21 cellular contexts compared by ENCODE assay signal in the genomic region with DNA sequence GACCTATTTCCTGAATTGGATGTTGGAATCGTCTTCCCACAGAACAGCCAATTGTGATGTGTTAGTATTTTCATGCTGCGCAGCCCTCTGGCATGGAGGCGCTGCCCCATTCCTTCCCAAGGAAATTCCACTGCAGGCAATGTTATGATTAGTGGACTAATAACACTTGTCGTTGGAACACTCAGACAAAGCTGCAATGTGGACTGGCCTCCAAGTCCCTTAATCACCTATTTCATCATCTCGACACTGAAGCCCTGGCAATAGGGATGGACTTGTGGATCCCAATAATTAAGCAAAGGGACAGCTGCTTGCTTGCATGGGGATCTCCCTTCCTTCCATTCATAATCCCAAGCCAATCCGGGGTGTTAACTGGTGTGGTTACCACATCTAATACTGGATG. TPM values are rescaled to one million over a fixed set of nuclear protein-coding genes. Genes with fewer than 3 reads are reported as not detected.
A peak's percentile ranks its signal among the peaks of the same experiment; 100 is the strongest.
DNase-seq lines count a peak whose midpoint lies in the region; ATAC-seq, FAIRE-seq and TF ChIP-seq lines count a peak whose summit lies in the region.
"Had no signal": no experiment of that assay in that cellular context is flagged by ENCODE, and none has a peak within 500 bp of the region (broad histone marks: within the 10 kb centered on the region; RNA-seq: fewer than 3 reads in every experiment).

No MANE protein-coding gene starts in this region.

- H3K27me3 ChIP-seq in psoas muscle (ENCODE audit: insufficient read depth in 3 of 3, low read length in 2 of 3): peaks cover 0 to 3% (median 0%) of the 10 kb centered on the region in 3 donors
- H3K27me3 ChIP-seq: cardiac muscle cell, foreskin keratinocyte, pancreas, SJSA1, tibial nerve had no signal

- no peak for TF ChIP-seq RAD21 in A549 (conservative IDR thresholded peaks at IDR 0.05 in 1 of 2, IDR thresholded peaks at IDR 0.05 in 1 of 2)

- intact Hi-C loops in psoas muscle (cut with DNase I): no loop called here

- DNase-seq in A549 (ENCODE audit: low read depth in 1 of 2, low spot score in 1 of 2): no peak
- peak; percentile 43 for DNase-seq in LHCN-M2 (ENCODE audit: low read depth)
- peak; percentile 74 for DNase-seq in fibroblast of villous mesenchyme (ENCODE audit: low read depth)
- peak; percentile 39 to 60 for DNase-seq in psoas muscle
- DNase-seq in H54 (ENCODE audit: insufficient read length, low spot score): no peak
- DNase-seq in D341Med (ENCODE audit: low spot score): no peak
- DNase-seq in caudate nucleus (lab: John Stamatoyannopoulos, UW): no peak
- DNase-seq in OCI-M2 (lab: John Stamatoyannopoulos, UW; ENCODE audit: unreplicated experiment): no peak
- DNase-seq: CD4-positive, alpha-beta memory T cell; DND-41; effector CD8-positive, alpha-beta T cell; foreskin keratinocyte; NCI-H187; NCI-H446 treated with DMSO at 0.1 percent for 48 hours; pancreas had no signal

- H3K4me3 ChIP-seq in A549 (no peak overlapping the region), fibroblast of villous mesenchyme (ENCODE audit: low read depth, low read length) (no peak overlapping the region), psoas muscle (no peak overlapping the region)
- H3K4me3 ChIP-seq: cardiac muscle cell, pancreas, SJSA1, tibial nerve had no signal

- TF ChIP-seq POLR2A in A549 (IDR thresholded peaks at IDR 0.05; ENCODE audit: low read length) (no peak), H54 (IDR thresholded peaks at IDR 0.05; ENCODE audit: low read depth, low read length) (no peak)

- 84% methylated on average over 6 of the region's 6 CpGs for WGBS in A549 (ENCODE audit: missing lambda C conversion rate)
- WGBS in psoas muscle, 3 donors: 15 to 30% (median 16%) methylated on average over 6 of the region's 6 CpGs

- H3K9me3 ChIP-seq in A549 (no peaks in the 10 kb centered on the region), psoas muscle (no peaks in the 10 kb centered on the region)
- H3K9me3 ChIP-seq: pancreas, SJSA1, tibial nerve had no signal

- H3K36me3 ChIP-seq in psoas muscle (ENCODE audit: insufficient read depth in 1 of 2, low read depth in 1 of 2): no peaks in the 10 kb centered on the region
- H3K36me3 ChIP-seq: cardiac muscle cell, pancreas, SJSA1, tibial nerve had no signal

- peak overlapping the region in 1 of 2 experiments; percentile 36; a peak in 1 of 6 replicates for H3K27ac ChIP-seq in A549
- H3K27ac ChIP-seq in psoas muscle: peak overlapping the region; percentile 50
- no peak overlapping the region for H3K27ac ChIP-seq in caudate nucleus (ENCODE audit: low read depth, low read length)
- H3K27ac ChIP-seq: cardiac muscle cell, foreskin keratinocyte, pancreas, SJSA1, tibial nerve had no signal

- CTCF ChIA-PET in A549 (lab: Yijun Ruan, JAX): interaction anchor here (0.8 to 1.3 kb wide), 2 partner anchors 10 to 13 kb away, joined by 3 read pairs; no protein-coding TSS in a partner anchor

- FAIRE-seq in A549 (lab: Jason Lieb, UNC) (peak; percentile 28), H54 (lab: Jason Lieb, UNC) (no peak)
- FAIRE-seq: pancreas had no signal

- TF ChIP-seq CTCF in A549 (IDR thresholded peaks at IDR 0.05) (no peak), fibroblast of villous mesenchyme (IDR thresholded peaks at IDR 0.05; ENCODE audit: insufficient read depth, low read depth, low read length) (no peak), psoas muscle (IDR thresholded peaks at IDR 0.05) (no peak)

- no peak for TF ChIP-seq EP300 in A549 (IDR thresholded peaks at IDR 0.05)

- no peak for ATAC-seq in A549
- ATAC-seq in psoas muscle: peak; percentile 77 to 90 (median 86)
- ATAC-seq: activated T-helper 17 cell treated with anti-CD3 and anti-CD28 coated beads, Interleukin-2, amount 50 U/mL, for 72 hours; foreskin keratinocyte; left lobe of liver; stimulated activated effector memory CD8-positive, alpha-beta T cell treated with anti-CD3 and anti-CD28 coated beads, Interleukin-12 subunit alpha, Interleukin-12 subunit beta, amount 100 ng/mL, for 72 hours had no signal

- POLR2A ChIA-PET in A549 (lab: Yijun Ruan, JAX): no interaction called here

- H3K4me1 ChIP-seq in A549: peaks cover 6% of the 10 kb centered on the region; the same call in 2 of the 3 replicates
- H3K4me1 ChIP-seq in psoas muscle: peaks cover 12% of the 10 kb centered on the region
- H3K4me1 ChIP-seq: foreskin keratinocyte, pancreas, tibial nerve had no signal

- no peak overlapping the region for H3K4me2 ChIP-seq in A549

TF ChIP-seq in A549, 52 proteins besides CTCF, POLR2A, EP300 and RAD21:
- no peak for TF ChIP-seq FOXS1 (CRISPR knock-in tag; IDR thresholded peaks at IDR 0.05)
- TF ChIP-seq PHF8 (IDR thresholded peaks at IDR 0.05; ENCODE audit: borderline replicate concordance, low read depth): no peak
- no peak for TF ChIP-seq FOSL2 (IDR thresholded peaks at IDR 0.05)
- TF ChIP-seq FOSL2 (CRISPR knock-in tag; IDR thresholded peaks at IDR 0.05): no peak
- TF ChIP-seq, protein P1, sequence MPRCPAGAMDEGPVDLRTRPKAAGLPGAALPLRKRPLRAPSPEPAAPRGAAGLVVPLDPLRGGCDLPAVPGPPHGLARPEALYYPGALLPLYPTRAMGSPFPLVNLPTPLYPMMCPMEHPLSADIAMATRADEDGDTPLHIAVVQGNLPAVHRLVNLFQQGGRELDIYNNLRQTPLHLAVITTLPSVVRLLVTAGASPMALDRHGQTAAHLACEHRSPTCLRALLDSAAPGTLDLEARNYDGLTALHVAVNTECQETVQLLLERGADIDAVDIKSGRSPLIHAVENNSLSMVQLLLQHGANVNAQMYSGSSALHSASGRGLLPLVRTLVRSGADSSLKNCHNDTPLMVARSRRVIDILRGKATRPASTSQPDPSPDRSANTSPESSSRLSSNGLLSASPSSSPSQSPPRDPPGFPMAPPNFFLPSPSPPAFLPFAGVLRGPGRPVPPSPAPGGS (IDR thresholded peaks at IDR 0.05): no peak
- TF ChIP-seq RARB (CRISPR knock-in tag; IDR thresholded peaks at IDR 0.05): no peak
- no peak for TF ChIP-seq SMC3 (IDR thresholded peaks at IDR 0.05)
- TF ChIP-seq MAZ (IDR thresholded peaks at IDR 0.05; ENCODE audit: borderline replicate concordance, low read depth, low read length): no peak
- no peak for TF ChIP-seq NPAS2 (CRISPR knock-in tag; IDR thresholded peaks at IDR 0.05; ENCODE audit: borderline replicate concordance)
- TF ChIP-seq CBX2 (IDR thresholded peaks at IDR 0.05; ENCODE audit: borderline replicate concordance, low read depth): no peak
- no peak for TF ChIP-seq HOXB5 (CRISPR knock-in tag; IDR thresholded peaks at IDR 0.05)
- TF ChIP-seq MYC (IDR thresholded peaks at IDR 0.05; ENCODE audit: borderline replicate concordance, low read length): no peak
- TF ChIP-seq CHD2 (IDR thresholded peaks at IDR 0.05; ENCODE audit: low read length, partially characterized antibody): no peak

RNA-seq across cellular contexts. Expression of a gene that starts 59.9 kb away (rescaled TPM):
- 39.0 and 53.8 TPM in 2 replicates for polyA plus RNA-seq in A549 (2011; rRNA removed)
- polyA plus RNA-seq in A549 (2012; cell fraction: cytosol; rRNA removed): 21.6 and 28.3 TPM in 2 replicates
- 22.8 and 27.9 TPM in 2 replicates for polyA plus RNA-seq in A549 (2012; cell fraction: nucleus; rRNA removed)
- polyA plus RNA-seq in A549 (2017; fragmentation: RNase III; extraction: RNeasy Plus Mini Kit Qiagen cat#74134 plus additional on column Dnase treatment): 35.2 to 36.0 TPM (median 35.3 TPM) in 3 replicates
- 26.8 and 30.0 TPM in 2 replicates for polyA minus RNA-seq in A549 (2011; rRNA and poly(A)+ RNA removed)
- 17.1 and 18.4 TPM in 2 replicates for total RNA-seq in LHCN-M2 (2014; rRNA removed)
- 10.6 TPM for polyA plus RNA-seq in LHCN-M2 (2012)
- 5.5 and 9.5 TPM in 2 replicates for total RNA-seq in fibroblast of villous mesenchyme
- total RNA-seq in psoas muscle: 1 to 10 TPM; 3.4 to 5.1 (median 4.1) TPM
- polyA plus RNA-seq in psoas muscle: 1 to 10 TPM; 2.1 to 5.6 (median 3.6) TPM

Comparison
In these comparisons a context has a peak if more than half of its experiments do, and no peak if none do; other contexts are left out.
1. ATAC-seq: peak in psoas muscle (4 of 4); none in A549 (0 of 2).
2. DNase-seq: peak in LHCN-M2 (single experiment), fibroblast of villous mesenchyme (single experiment) and psoas muscle (2 of 2); none in A549 (0 of 2), H54 (single experiment), D341Med (single experiment), caudate nucleus (0 of 61) and OCI-M2 (single experiment).